25 cellular contexts compared by ENCODE assay signal in the genomic region with DNA sequence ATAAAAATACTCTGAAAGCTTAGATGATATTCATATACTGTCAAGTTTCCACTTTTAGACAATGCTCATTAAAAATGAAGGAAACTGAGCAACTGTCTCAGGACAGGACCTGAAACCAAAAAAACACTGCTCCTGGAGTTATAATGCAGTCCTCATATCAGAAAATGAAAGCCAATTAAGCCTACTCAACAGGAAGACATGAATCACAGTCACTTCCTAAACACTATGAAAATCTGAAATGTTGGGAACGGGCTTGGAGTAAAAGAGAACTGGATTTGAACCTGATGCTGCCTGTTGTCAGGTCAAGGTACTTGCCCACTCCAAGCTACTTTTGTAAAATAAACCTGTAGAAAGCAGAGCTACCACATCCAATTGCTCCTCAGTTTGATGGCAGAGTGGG.
"Had no signal": no experiment of that assay in that cellular context is flagged by ENCODE, and none has a peak within 500 bp of the region (broad histone marks: within the 10 kb centered on the region; RNA-seq: fewer than 3 reads in every experiment).

No MANE protein-coding gene starts in this region.

- H3K36me3 ChIP-seq: gastrocnemius medialis, heart left ventricle, neural progenitor cell, thoracic aorta had no signal

- H3K4me3 Mint-ChIP-seq: activated CD4-positive, alpha-beta memory T cell treated with anti-CD3 and anti-CD28 coated beads, Interleukin-2, amount 10 ng/mL, durations not matched to agents 7 days and 5 days; activated CD4-positive, alpha-beta T cell treated with anti-CD3 and anti-CD28 coated beads, Interleukin-2, amount 10 ng/mL, durations not matched to agents 24 days and 14 days; activated naive CD4-positive, alpha-beta T cell treated with anti-CD3 and anti-CD28 coated beads, Interleukin-2, amount 10 ng/mL, durations not matched to agents 7 days and 5 days; activated T-cell treated with anti-CD3 and anti-CD28 coated beads, Interleukin-2, amount 50 U/mL, for 72 hours; dendritic cell treated with granulocyte-macrophage colony-stimulating factor and Interleukin-4, amounts not matched to agents 40 ng/mL and 50 ng/mL, for 4 days; neural progenitor cell; T-helper 17 cell; type B pancreatic cell had no signal

- H3K9me3 ChIP-seq: gastrocnemius medialis, mucosa of descending colon, thoracic aorta had no signal

- H3K4me1 ChIP-seq: neural progenitor cell had no signal

- H3K4me1 Mint-ChIP-seq: activated CD4-positive, alpha-beta memory T cell treated with anti-CD3 and anti-CD28 coated beads, Interleukin-2, amount 10 ng/mL, durations not matched to agents 7 days and 5 days; activated CD4-positive, alpha-beta T cell treated with anti-CD3 and anti-CD28 coated beads, Interleukin-2, amount 10 ng/mL, durations not matched to agents 24 days and 14 days; activated naive CD4-positive, alpha-beta T cell treated with anti-CD3 and anti-CD28 coated beads, Interleukin-2, amount 10 ng/mL, durations not matched to agents 7 days and 5 days had no signal

- H3K27me3 Mint-ChIP-seq: activated CD4-positive, alpha-beta memory T cell treated with anti-CD3 and anti-CD28 coated beads, Interleukin-2, amount 10 ng/mL, durations not matched to agents 7 days and 5 days; activated CD4-positive, alpha-beta T cell treated with anti-CD3 and anti-CD28 coated beads, Interleukin-2, amount 10 ng/mL, durations not matched to agents 24 days and 14 days; activated naive CD4-positive, alpha-beta T cell treated with anti-CD3 and anti-CD28 coated beads, Interleukin-2, amount 10 ng/mL, durations not matched to agents 7 days and 5 days; dendritic cell treated with granulocyte-macrophage colony-stimulating factor and Interleukin-4, amounts not matched to agents 40 ng/mL and 50 ng/mL, for 4 days; naive B cell; T-helper 17 cell; type B pancreatic cell had no signal

- H2AFZ ChIP-seq: neural progenitor cell had no signal

- H3K4me2 ChIP-seq: neural progenitor cell had no signal

- H3K27me3 ChIP-seq: gastrocnemius medialis, heart left ventricle, neural progenitor cell had no signal

- H3K9me3 Mint-ChIP-seq: type B pancreatic cell had no signal

- H3K9ac ChIP-seq: neural progenitor cell had no signal

- H3K4me3 ChIP-seq: gastrocnemius medialis, heart left ventricle, mucosa of descending colon, neural progenitor cell, thoracic aorta had no signal

- H3K27ac Mint-ChIP-seq: activated CD4-positive, alpha-beta memory T cell treated with anti-CD3 and anti-CD28 coated beads, Interleukin-2, amount 10 ng/mL, durations not matched to agents 7 days and 5 days; activated CD4-positive, alpha-beta T cell treated with anti-CD3 and anti-CD28 coated beads, Interleukin-2, amount 10 ng/mL, durations not matched to agents 24 days and 14 days; activated naive CD4-positive, alpha-beta T cell treated with anti-CD3 and anti-CD28 coated beads, Interleukin-2, amount 10 ng/mL, durations not matched to agents 7 days and 5 days; activated T-cell treated with anti-CD3 and anti-CD28 coated beads, Interleukin-2, amount 50 U/mL, for 72 hours; dendritic cell treated with granulocyte-macrophage colony-stimulating factor and Interleukin-4, amounts not matched to agents 40 ng/mL and 50 ng/mL, for 4 days; neural progenitor cell; T-helper 17 cell; type B pancreatic cell had no signal

- ATAC-seq: activated CD4-positive, CD25-positive, alpha-beta regulatory T cell treated with anti-CD3 and anti-CD28 coated beads, Interleukin-2, amount 50 U/mL, for 24 hours; activated T-cell treated with anti-CD3 and anti-CD28 coated beads, Interleukin-2, amount 50 U/mL, for 72 hours; esophagus mucosa; left cardiac atrium; mucosa of descending colon; T-helper 17 cell had no signal

- H3K27ac ChIP-seq: gastrocnemius medialis, heart left ventricle, neural progenitor cell, thoracic aorta had no signal

- DNase-seq: activated CD4-positive, alpha-beta memory T cell treated with anti-CD3 and anti-CD28 coated beads, Interleukin-2, amount 10 ng/mL, durations not matched to agents 7 days and 5 days; activated CD4-positive, alpha-beta T cell treated with anti-CD3 and anti-CD28 coated beads, Interleukin-2, amount 10 ng/mL, durations not matched to agents 24 days and 14 days; activated effector memory CD4-positive, alpha-beta T cell treated with Interleukin-2 at 50 U/mL for 16 hours; activated naive CD4-positive, alpha-beta T cell treated with anti-CD3 and anti-CD28 coated beads, Interleukin-2, amount 10 ng/mL, durations not matched to agents 7 days and 5 days; activated T-cell treated with anti-CD3 and anti-CD28 coated beads, Interleukin-2, amount 50 U/mL, for 72 hours; amygdala; caudate nucleus; effector memory CD4-positive, alpha-beta T cell; gastrocnemius medialis; heart left ventricle; islet precursor cell; left cardiac atrium; mesendoderm; mucosa of descending colon; naive B cell; stimulated activated CD4-positive, alpha-beta T cell treated with anti-CD3 and anti-CD28 coated beads, Interleukin-2, amount 100 ng/mL, for 48 hours; stimulated activated naive CD4-positive, alpha-beta T cell; SW 1271; T-helper 17 cell had no signal
